26 cellular contexts compared by ENCODE assay signal in the genomic region with DNA sequence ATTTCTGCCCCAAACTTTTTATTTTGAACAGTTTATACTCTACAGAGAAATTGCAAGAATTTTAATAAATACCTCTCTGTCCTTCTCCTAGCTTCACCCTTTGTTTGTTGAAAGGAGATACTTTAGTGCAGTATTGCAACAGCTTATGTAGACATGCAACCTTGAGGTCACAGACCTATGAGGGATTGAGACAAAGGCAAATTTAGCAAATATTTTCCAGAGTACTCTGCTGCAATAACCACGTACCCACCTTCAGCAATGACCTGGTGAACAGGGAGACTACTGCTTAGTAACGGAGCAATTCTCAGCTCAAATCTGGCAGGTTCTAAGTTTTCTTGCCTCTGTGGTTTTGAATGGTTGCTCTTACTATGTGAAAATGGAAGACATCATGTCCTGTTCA. TPM values are rescaled to one million over a fixed set of nuclear protein-coding genes. Genes with fewer than 3 reads are reported as not detected.
"Had no signal": no experiment of that assay in that cellular context is flagged by ENCODE, and none has a peak within 500 bp of the region (broad histone marks: within the 10 kb centered on the region; RNA-seq: fewer than 3 reads in every experiment).

No MANE protein-coding gene starts in this region.

- H3K36me3 Mint-ChIP-seq: activated naive CD8-positive, alpha-beta T cell treated with anti-CD3 and anti-CD28 coated beads, Interleukin-2, amount 10 ng/mL, durations not matched to agents 7 days and 5 days had no signal

- H3K4me1 ChIP-seq: ascending aorta, body of pancreas had no signal

- ATAC-seq: activated CD4-positive, CD25-positive, alpha-beta regulatory T cell treated with anti-CD3 and anti-CD28 coated beads, Interleukin-2, amount 50 U/mL, for 24 hours; activated CD8-positive, alpha-beta T cell treated with anti-CD3 and anti-CD28 coated beads, Interleukin-2, amount 10 ng/mL, durations not matched to agents 7 days and 5 days; body of pancreas; K562 had no signal

- FAIRE-seq: K562 had no signal

- H3K27ac ChIP-seq: ascending aorta, body of pancreas, WERI-Rb-1 had no signal

- H3K4me1 Mint-ChIP-seq: activated naive CD8-positive, alpha-beta T cell treated with anti-CD3 and anti-CD28 coated beads, Interleukin-2, amount 10 ng/mL, durations not matched to agents 7 days and 5 days had no signal

- H3K9me3 ChIP-seq: ascending aorta, body of pancreas had no signal

- DNase-seq: activated CD4-positive, alpha-beta T cell treated with anti-CD3 and anti-CD28 coated beads for 4 hours; activated CD4-positive, alpha-beta T cell treated with anti-CD3 and anti-CD28 coated beads, Interleukin-2, amount 50 U/mL, for 4 hours; activated CD8-positive, alpha-beta memory T cell treated with anti-CD3 and anti-CD28 coated beads, Interleukin-2, amount 50 U/mL, for 48 hours; activated CD8-positive, alpha-beta T cell treated with anti-CD3 and anti-CD28 coated beads, Interleukin-2, amount 10 ng/mL, durations not matched to agents 7 days and 5 days; activated naive CD4-positive, alpha-beta T cell treated with anti-CD3 and anti-CD28 coated beads, Interleukin-2, amount 50 U/mL, for 16 hours; activated naive CD8-positive, alpha-beta T cell treated with anti-CD3 and anti-CD28 coated beads, Interleukin-2, amount 10 ng/mL, durations not matched to agents 7 days and 5 days; activated T-cell treated with anti-CD3 and anti-CD28 coated beads, Interleukin-2, amount 50 U/mL, for 1 hour; amniotic stem cell; body of pancreas; Karpas-422; NCI-H146; NCI-H187 treated with DMSO at 0.1 percent for 48 hours; NCI-H2171; NCI-H2227 treated with DMSO at 0.1 percent for 48 hours; NCI-H446 treated with DMSO at 0.1 percent for 48 hours; NCI-H524 treated with DMSO at 0.1 percent for 48 hours; NCI-H82; SIG-M5; T-helper 1 cell; WERI-Rb-1 had no signal

- H3K4me3 Mint-ChIP-seq: activated CD8-positive, alpha-beta T cell treated with anti-CD3 and anti-CD28 coated beads, Interleukin-2, amount 10 ng/mL, durations not matched to agents 7 days and 5 days; activated naive CD8-positive, alpha-beta T cell treated with anti-CD3 and anti-CD28 coated beads, Interleukin-2, amount 10 ng/mL, durations not matched to agents 7 days and 5 days had no signal

- H3K27ac Mint-ChIP-seq: activated CD8-positive, alpha-beta T cell treated with anti-CD3 and anti-CD28 coated beads, Interleukin-2, amount 10 ng/mL, durations not matched to agents 7 days and 5 days; activated naive CD8-positive, alpha-beta T cell treated with anti-CD3 and anti-CD28 coated beads, Interleukin-2, amount 10 ng/mL, durations not matched to agents 7 days and 5 days had no signal

- H3K4me3 ChIP-seq: ascending aorta, body of pancreas, K562 had no signal

- H3K9me3 Mint-ChIP-seq: activated naive CD8-positive, alpha-beta T cell treated with anti-CD3 and anti-CD28 coated beads, Interleukin-2, amount 10 ng/mL, durations not matched to agents 7 days and 5 days had no signal

RNA-seq across cellular contexts. Expression of gene FGA, which starts 13.2 kb away (rescaled TPM):
- total RNA-seq: activated CD8-positive, alpha-beta T cell treated with anti-CD3 and anti-CD28 coated beads, Interleukin-2, amount 10 ng/mL, durations not matched to agents 7 days and 5 days; activated naive CD8-positive, alpha-beta T cell treated with anti-CD3 and anti-CD28 coated beads, Interleukin-2, amount 10 ng/mL, durations not matched to agents 7 days and 5 days; OCI-LY7; RPMI7951; T-helper 2 cell treated with Interferon-gamma antibody and Interleukin-4, amounts not matched to agents 100 ng/mL and 5 ng/mL, for 36 hours had no signal

RNA-seq across cellular contexts. Expression of gene FGB, which starts 14.5 kb away (rescaled TPM):
- total RNA-seq: activated CD8-positive, alpha-beta T cell treated with anti-CD3 and anti-CD28 coated beads, Interleukin-2, amount 10 ng/mL, durations not matched to agents 7 days and 5 days; activated naive CD8-positive, alpha-beta T cell treated with anti-CD3 and anti-CD28 coated beads, Interleukin-2, amount 10 ng/mL, durations not matched to agents 7 days and 5 days; body of pancreas; OCI-LY7; RPMI7951; T-helper 2 cell treated with Interferon-gamma antibody and Interleukin-4, amounts not matched to agents 100 ng/mL and 5 ng/mL, for 36 hours had no signal

RNA-seq across cellular contexts. Expression of gene FGG, which starts 35.1 kb away (rescaled TPM):
- total RNA-seq: activated CD8-positive, alpha-beta T cell treated with anti-CD3 and anti-CD28 coated beads, Interleukin-2, amount 10 ng/mL, durations not matched to agents 7 days and 5 days; activated naive CD8-positive, alpha-beta T cell treated with anti-CD3 and anti-CD28 coated beads, Interleukin-2, amount 10 ng/mL, durations not matched to agents 7 days and 5 days; body of pancreas; OCI-LY7; RPMI7951; T-helper 2 cell treated with Interferon-gamma antibody and Interleukin-4, amounts not matched to agents 100 ng/mL and 5 ng/mL, for 36 hours had no signal
